ENCODE assay signal across 9 cellular contexts in genomic region chr7:21524680-21525079, GRCh38.
"Had no signal": no experiment of that assay in that cellular context is flagged by ENCODE, and none has a peak within 500 bp of the region (broad histone marks: within the 10 kb centered on the region; RNA-seq: fewer than 3 reads in every experiment).

No MANE protein-coding gene starts in this region.

- ATAC-seq: activated CD4-positive, alpha-beta T cell treated with anti-CD3 and anti-CD28 coated beads for 36 hours; activated CD4-positive, CD25-positive, alpha-beta regulatory T cell treated with anti-CD3 and anti-CD28 coated beads, Interleukin-2, amount 50 U/mL, for 24 hours; activated CD8-positive, alpha-beta memory T cell treated with anti-CD3 and anti-CD28 coated beads, Interleukin-2, amount 10 ng/mL, durations not matched to agents 7 days and 5 days; activated CD8-positive, alpha-beta T cell treated with anti-CD3 and anti-CD28 coated beads for 36 hours; activated CD8-positive, alpha-beta T cell treated with anti-CD3 and anti-CD28 coated beads, Interleukin-2, amount 10 ng/mL, durations not matched to agents 7 days and 5 days; T-helper 17 cell; WTC11 had no signal

- H3K36me3 ChIP-seq: WERI-Rb-1 had no signal

- H3K27ac ChIP-seq: VCaP, WERI-Rb-1 had no signal
